1 cellular context compared by ENCODE assay signal in the genomic region with DNA sequence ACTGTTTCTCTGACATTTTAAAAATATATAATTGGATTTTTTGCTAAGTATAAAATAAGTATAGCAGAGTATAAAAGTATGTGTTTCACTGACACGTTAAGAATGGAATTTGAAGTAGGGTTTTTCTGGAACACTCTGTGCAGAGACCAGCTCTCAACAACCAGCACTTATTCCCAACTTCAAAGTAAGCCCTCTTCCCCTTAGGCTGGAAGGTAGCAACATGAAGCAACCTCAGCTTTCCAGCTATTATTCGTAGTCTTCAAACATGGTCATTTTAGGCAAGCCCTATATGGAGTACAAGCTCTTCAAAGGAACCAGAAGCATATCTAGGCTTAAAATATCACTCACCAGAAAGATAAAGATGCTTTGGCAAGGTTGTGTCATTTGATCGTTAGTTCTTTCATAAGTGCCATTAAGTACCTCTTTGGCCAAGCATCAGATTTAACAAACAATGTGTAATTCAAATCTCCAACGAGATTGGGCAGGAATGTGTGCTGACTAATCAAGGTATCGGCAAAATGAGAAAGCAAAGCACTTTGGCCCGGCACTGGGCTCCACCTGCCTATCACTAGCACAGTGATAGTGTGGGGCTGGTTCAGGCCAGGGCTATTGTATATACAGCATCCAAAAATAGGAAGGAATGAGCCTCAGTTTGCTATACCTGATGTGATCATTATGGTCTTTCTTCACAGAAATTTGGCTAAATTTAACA.
TF ChIP-seq lines count a peak whose summit lies in the region.

No MANE protein-coding gene starts in this region.

TF ChIP-seq in H1, 55 proteins besides CTCF, POLR2A, EP300 and RAD21 (continued from another document):
- TF ChIP-seq HDAC6 (IDR thresholded peaks at IDR 0.05; ENCODE audit: low read depth, low read length) (no peak), GTF2F1 (IDR thresholded peaks at IDR 0.05; ENCODE audit: borderline replicate concordance, low read depth, low read length) (no peak), FOSL1 (IDR thresholded peaks at IDR 0.05; ENCODE audit: insufficient read depth, low read depth, low read length) (no peak), SUZ12 (IDR thresholded peaks at IDR 0.05; ENCODE audit: low read length) (no peak), RFX5 (IDR thresholded peaks at IDR 0.05; ENCODE audit: borderline replicate concordance, low read depth, low read length) (no peak), POLR2AphosphoS5 (IDR thresholded peaks at IDR 0.05; ENCODE audit: low read depth, low read length) (no peak)
TF ChIP-seq in H1: peak in this region for 0.
